ENCODE assay signal across 26 cellular contexts in the genomic region with DNA sequence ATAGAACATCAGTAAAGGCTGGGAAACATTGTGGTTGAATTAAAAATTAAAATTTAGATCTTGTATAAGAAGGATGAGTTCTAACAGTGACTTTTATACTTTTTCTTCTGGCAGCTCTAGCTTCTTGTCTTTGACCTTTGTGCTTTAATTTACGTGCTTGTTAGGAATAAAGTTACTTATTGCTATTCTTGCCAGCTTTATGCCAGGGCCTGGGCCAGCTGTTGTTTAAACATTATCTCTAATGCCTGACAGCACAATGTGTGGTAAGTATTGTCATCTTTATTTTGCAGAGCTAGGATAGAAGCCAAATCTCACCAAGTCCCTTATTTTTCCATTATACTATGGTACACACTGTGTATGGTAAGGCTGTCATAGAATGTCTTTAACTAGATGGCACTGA.
"Had no signal": no experiment of that assay in that cellular context is flagged by ENCODE, and none has a peak within 500 bp of the region (broad histone marks: within the 10 kb centered on the region; RNA-seq: fewer than 3 reads in every experiment).

No MANE protein-coding gene starts in this region.

- H3K4me3 ChIP-seq: body of pancreas, cardiac muscle cell, heart left ventricle, left ventricle myocardium inferior, lung, neural progenitor cell, psoas muscle, right atrium auricular region, thoracic aorta, vagina had no signal

- H3K4me1 ChIP-seq: heart left ventricle, left ventricle myocardium inferior, neural progenitor cell, parathyroid adenoma, psoas muscle, right atrium auricular region, vagina had no signal

- H3K27me3 ChIP-seq: body of pancreas, cardiac muscle cell, heart left ventricle, neural progenitor cell, right atrium auricular region, vagina had no signal

- H3K27ac ChIP-seq: body of pancreas, cardiac muscle cell, heart left ventricle, left ventricle myocardium inferior, neural progenitor cell, parathyroid adenoma, psoas muscle, right atrium auricular region, thoracic aorta, vagina, VCaP had no signal

- DNase-seq: activated CD4-positive, alpha-beta T cell treated with anti-CD3 and anti-CD28 coated beads for 4 hours; activated CD4-positive, alpha-beta T cell treated with anti-CD3 and anti-CD28 coated beads, Interleukin-2, amount 50 U/mL, for 4 hours; activated naive CD4-positive, alpha-beta T cell treated with Interleukin-2 at 50 U/mL for 16 hours; activated T-cell treated with anti-CD3 and anti-CD28 coated beads for 4 hours; activated T-cell treated with anti-CD3 and anti-CD28 coated beads, Interleukin-2, amount 50 U/mL, for 72 hours; anterior cingulate cortex; cortex of kidney; effector memory CD8-positive, alpha-beta T cell; heart left ventricle; kidney glomerular epithelial cell; left ventricle myocardium inferior; naive thymus-derived CD8-positive, alpha-beta T cell; occipital lobe; psoas muscle; stimulated activated CD4-positive, alpha-beta T cell treated with anti-CD3 and anti-CD28 coated beads, Interleukin-12 subunit alpha, Interleukin-12 subunit beta, amount 100 ng/mL, for 4 hours; stimulated activated CD4-positive, alpha-beta T cell treated with anti-CD3 and anti-CD28 coated beads, Interleukin-4, amount 100 ng/mL, for 1 hour; stimulated activated naive CD8-positive, alpha-beta T cell treated with anti-CD3 and anti-CD28 coated beads, Interleukin-15, Interleukin-2, amounts not matched to agents 100 U/mL and 50 U/mL, for 24 hours had no signal

- ATAC-seq: activated T-cell treated with anti-CD3 and anti-CD28 coated beads, Interleukin-2, amount 50 U/mL, for 72 hours; body of pancreas; effector memory CD8-positive, alpha-beta T cell; heart left ventricle; naive thymus-derived CD8-positive, alpha-beta T cell; psoas muscle; stimulated activated naive CD8-positive, alpha-beta T cell treated with anti-CD3 and anti-CD28 coated beads, Interleukin-15, Interleukin-2, amounts not matched to agents 100 U/mL and 50 U/mL, for 24 hours had no signal

- H3K9me3 ChIP-seq: body of pancreas, heart left ventricle, left ventricle myocardium inferior, psoas muscle, right atrium auricular region, thoracic aorta, vagina had no signal

- H3K36me3 ChIP-seq: heart left ventricle, left ventricle myocardium inferior, neural progenitor cell, right atrium auricular region, thoracic aorta, vagina had no signal
